In the genomic region with DNA sequence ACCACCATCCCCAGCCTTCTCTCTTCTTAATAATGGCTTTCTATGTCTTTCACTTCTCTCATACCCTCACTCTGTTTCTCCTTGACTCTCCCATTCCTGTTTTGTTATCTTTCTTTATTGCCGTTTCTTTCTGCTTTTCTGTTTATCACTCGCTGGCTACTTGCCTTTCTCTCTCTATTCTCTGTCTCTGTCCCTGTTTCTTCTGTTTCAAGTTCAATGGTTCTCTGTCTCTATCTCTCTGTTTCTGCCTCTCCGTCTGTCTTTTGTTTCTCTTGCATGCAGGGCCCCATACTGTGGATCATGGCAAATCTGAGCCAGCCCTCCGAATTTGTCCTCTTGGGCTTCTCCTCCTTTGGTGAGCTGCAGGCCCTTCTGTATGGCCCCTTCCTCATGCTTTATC, we compare ENCODE assay signal across 32 cellular contexts. TPM values are rescaled to one million over a fixed set of nuclear protein-coding genes. Genes with fewer than 3 reads are reported as not detected.
"Had no signal": no experiment of that assay in that cellular context is flagged by ENCODE, and none has a peak within 500 bp of the region (broad histone marks: within the 10 kb centered on the region; RNA-seq: fewer than 3 reads in every experiment).

A gene with protein sequence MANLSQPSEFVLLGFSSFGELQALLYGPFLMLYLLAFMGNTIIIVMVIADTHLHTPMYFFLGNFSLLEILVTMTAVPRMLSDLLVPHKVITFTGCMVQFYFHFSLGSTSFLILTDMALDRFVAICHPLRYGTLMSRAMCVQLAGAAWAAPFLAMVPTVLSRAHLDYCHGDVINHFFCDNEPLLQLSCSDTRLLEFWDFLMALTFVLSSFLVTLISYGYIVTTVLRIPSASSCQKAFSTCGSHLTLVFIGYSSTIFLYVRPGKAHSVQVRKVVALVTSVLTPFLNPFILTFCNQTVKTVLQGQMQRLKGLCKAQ (plus strand): TSS at position 301 of the 400 bp plus-strand sequence. CDS start 0 bp downstream, at position 301.

- DNase-seq: head of caudate nucleus; kidney; lower lobe of right lung; mammary epithelial cell; mesenchymal stem cell; naive thymus-derived CD8-positive, alpha-beta T cell; ovary; right lobe of liver; stimulated activated CD4-positive, alpha-beta T cell treated with anti-CD3 and anti-CD28 coated beads, Interleukin-12 subunit alpha, Interleukin-12 subunit beta, amount 100 ng/mL, for 4 hours; stimulated activated CD4-positive, alpha-beta T cell treated with anti-CD3 and anti-CD28 coated beads, Interleukin-15, amount 100 ng/mL, for 24 hours; stimulated activated CD4-positive, alpha-beta T cell treated with anti-CD3 and anti-CD28 coated beads, Interleukin-2, amount 100 ng/mL, for 24 hours; stimulated activated CD4-positive, alpha-beta T cell treated with anti-CD3 and anti-CD28 coated beads, Interleukin-4, amount 100 ng/mL, for 1 hour; stimulated activated naive B cell treated with anti-CD40 and anti-IgM and Interleukin-4, amounts not matched to agents 10 μg/mL and 1 μg/mL and 100 μg/mL, for 72 hours; stimulated activated naive CD8-positive, alpha-beta T cell treated with anti-CD3 and anti-CD28 coated beads, Interleukin-15, Interleukin-2, amounts not matched to agents 100 U/mL and 50 U/mL, for 24 hours; stomach; testis; thyroid gland; transverse colon; upper lobe of right lung had no signal

- H2AFZ ChIP-seq: hepatocyte, neural progenitor cell had no signal

- H3K27ac ChIP-seq: hepatocyte, lower lobe of right lung, neural progenitor cell, ovary, right lobe of liver, skin epidermis, stomach, testis, thyroid gland, transverse colon, upper lobe of right lung had no signal

- H3K27me3 ChIP-seq: hepatocyte, neural progenitor cell, ovary, right atrium auricular region, right lobe of liver, stomach, testis, thyroid gland, transverse colon, upper lobe of right lung had no signal

- H3K9me3 Mint-ChIP-seq: naive thymus-derived CD8-positive, alpha-beta T cell; nephron; stimulated activated naive B cell treated with anti-CD40 and anti-IgM and Interleukin-4, amounts not matched to agents 10 μg/mL and 1 μg/mL and 100 μg/mL, for 72 hours had no signal

- FAIRE-seq: kidney, urothelium cell line had no signal

- H3K79me2 ChIP-seq: hepatocyte had no signal

- H3K36me3 ChIP-seq: lower lobe of right lung, neural progenitor cell, ovary, right atrium auricular region, right lobe of liver, stomach, thyroid gland, transverse colon, upper lobe of right lung had no signal

- H3K4me3 Mint-ChIP-seq: naive thymus-derived CD8-positive, alpha-beta T cell; nephron; neural progenitor cell; stimulated activated naive B cell treated with anti-CD40 and anti-IgM and Interleukin-4, amounts not matched to agents 10 μg/mL and 1 μg/mL and 100 μg/mL, for 72 hours had no signal

- H3K27ac Mint-ChIP-seq: neural progenitor cell; progenitor cell of endocrine pancreas; stimulated activated naive B cell treated with anti-CD40 and anti-IgM and Interleukin-4, amounts not matched to agents 10 μg/mL and 1 μg/mL and 100 μg/mL, for 72 hours had no signal

- H3K4me2 ChIP-seq: hepatocyte, neural progenitor cell had no signal

- H3K4me3 ChIP-seq: hepatocyte, lower lobe of right lung, neural progenitor cell, ovary, right atrium auricular region, right lobe of liver, skin epidermis, stomach, testis, thyroid gland, transverse colon, upper lobe of right lung had no signal

- H3K4me1 ChIP-seq: lower lobe of right lung, neural progenitor cell, right lobe of liver, stomach, testis, thyroid gland, transverse colon, upper lobe of right lung had no signal

- H3K27me3 Mint-ChIP-seq: stimulated activated naive B cell treated with anti-CD40 and anti-IgM and Interleukin-4, amounts not matched to agents 10 μg/mL and 1 μg/mL and 100 μg/mL, for 72 hours had no signal

- H3K9ac ChIP-seq: neural progenitor cell had no signal

- H3K36me3 Mint-ChIP-seq: naive thymus-derived CD8-positive, alpha-beta T cell; neural progenitor cell had no signal

- H3K9me3 ChIP-seq: lower lobe of right lung, ovary, right atrium auricular region, right lobe of liver, stomach, testis, thyroid gland, transverse colon, upper lobe of right lung had no signal

- ATAC-seq: left lobe of liver; naive thymus-derived CD8-positive, alpha-beta T cell; right lobe of liver; stimulated activated naive B cell treated with anti-CD40 and anti-IgM and Interleukin-4, amounts not matched to agents 10 μg/mL and 1 μg/mL and 100 μg/mL, for 72 hours; stimulated activated naive CD8-positive, alpha-beta T cell treated with anti-CD3 and anti-CD28 coated beads, Interleukin-15, Interleukin-2, amounts not matched to agents 100 U/mL and 50 U/mL, for 24 hours; upper lobe of right lung had no signal

RNA-seq across cellular contexts. Expression of the gene that starts here (rescaled TPM):
- total RNA-seq: hepatocyte; kidney; left lobe of liver; liver; lower lobe of right lung; mammary epithelial cell; mucosa of gallbladder; naive thymus-derived CD8-positive, alpha-beta T cell; omental fat pad; ovary; progenitor cell of endocrine pancreas; pulmonary artery endothelial cell; renal cortical epithelial cell; right atrium auricular region; right lobe of liver; stomach; testis; thyroid gland; transverse colon; upper lobe of right lung had no signal
- polyA plus RNA-seq: liver; mammary epithelial cell; naive thymus-derived CD8-positive, alpha-beta T cell; ovary; stomach had no signal
